ENCODE assay signal across 8 cellular contexts in the genomic region with DNA sequence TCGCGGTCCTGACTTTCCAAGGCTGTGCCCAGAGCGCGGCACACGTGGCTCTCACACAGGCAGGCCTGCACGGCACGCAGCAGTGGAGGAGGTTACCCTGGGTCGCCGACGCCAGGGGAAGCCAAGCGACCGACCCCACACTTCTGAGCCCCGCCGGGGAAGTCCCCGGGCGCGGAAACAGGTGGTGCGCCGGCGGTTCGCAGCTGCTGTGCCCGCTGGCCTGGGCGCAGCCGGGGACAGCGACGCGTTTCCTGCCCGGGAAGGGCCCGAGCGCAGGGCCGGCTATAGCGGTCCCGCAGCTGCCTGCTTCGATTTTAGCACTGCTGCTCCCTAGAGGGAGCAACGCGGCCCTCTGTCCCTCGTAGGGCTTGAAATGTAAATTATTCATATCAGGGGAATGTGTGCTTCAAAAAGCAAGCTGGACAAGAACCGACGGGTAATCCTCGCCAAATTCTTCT. TPM values are rescaled to one million over a fixed set of nuclear protein-coding genes. Genes with fewer than 3 reads are reported as not detected.
DNase-seq lines count a peak whose midpoint lies in the region; TF ChIP-seq lines count a peak whose summit lies in the region.
"Not testable (repeated sequence)": the region's sequence is repeated elsewhere in the genome, so short reads cannot be mapped to it uniquely, and the experiment has no call there.

No MANE protein-coding gene starts in this region.

- H4K20me1 ChIP-seq in Loucy (ENCODE audit: insufficient read depth, low read length, poor library complexity, severe bottlenecking); SU-DHL-6 (ENCODE audit: low read depth, low read length): not testable (repeated sequence)

- not testable (repeated sequence) for H3K9me3 Mint-ChIP-seq in activated naive CD4-positive, alpha-beta T cell treated with anti-CD3 and anti-CD28 coated beads, Interleukin-2, amount 50 U/mL, for 24 hours

- H3K4me1 Mint-ChIP-seq in activated naive CD4-positive, alpha-beta T cell treated with anti-CD3 and anti-CD28 coated beads, Interleukin-2, amount 50 U/mL, for 24 hours, result peaks cover 76% of the 10 kb centered on the region

- H3K27ac ChIP-seq in SU-DHL-6 (ENCODE audit: low read depth, low read length), result peak overlapping the region; percentile 99
- peak overlapping the region; percentile 36 to 74 for H3K27ac ChIP-seq in tibial artery

- intact Hi-C loops in cardiac septum (cut with DNase I); posterior cingulate gyrus (cut with DNase I); tibial artery (cut with DNase I; ENCODE audit: low total_unique reads): not testable (repeated sequence)

- not testable (repeated sequence) for H3K36me3 ChIP-seq in Loucy (ENCODE audit: insufficient read depth, low read length); SU-DHL-6 (ENCODE audit: low read length)
- peaks cover 0 to 13% (median 6%) of the 10 kb centered on the region in 3 donors for H3K36me3 ChIP-seq in tibial artery

- H3K4me1 ChIP-seq in Loucy (ENCODE audit: insufficient read depth, low read length, poor library complexity, severe bottlenecking) (peaks cover 68% of the 10 kb centered on the region), tibial artery (peaks cover 0 to 21% (median 6%) of the 10 kb centered on the region in 4 donors)

- not testable (repeated sequence) for H3K27me3 ChIP-seq in Loucy (ENCODE audit: insufficient read depth, low read length, poor library complexity, severe bottlenecking); SU-DHL-6 (ENCODE audit: low read length); tibial artery

- peak overlapping the region; percentile 72 for H3K27ac Mint-ChIP-seq in activated naive CD4-positive, alpha-beta T cell treated with anti-CD3 and anti-CD28 coated beads, Interleukin-2, amount 50 U/mL, for 24 hours

- H3F3A ChIP-seq in Loucy (ENCODE audit: low read depth) (peaks cover 21% of the 10 kb centered on the region; the same call in 1 of the 2 replicates), SU-DHL-6 (ENCODE audit: insufficient read depth) (peaks cover 86% of the 10 kb centered on the region)

- H3K4me2 ChIP-seq in Loucy (ENCODE audit: low read depth, low read length, poor library complexity, severe bottlenecking) (peak overlapping the region; percentile 86), SU-DHL-6 (ENCODE audit: low read depth, low read length, poor library complexity, severe bottlenecking) (peak overlapping the region; percentile 89)

- POLR2A ChIA-PET in HEK293T (lab: Yijun Ruan, JAX), result interaction anchor here (1.4 kb wide), 1 partner anchor 9 kb away, joined by 14 read pairs; no protein-coding TSS in a partner anchor

- CTCF ChIA-PET in HEK293T (lab: Yijun Ruan, JAX), result interaction anchor here (0.9 kb wide), 1 partner anchor 136 kb away, joined by 4 read pairs; no protein-coding TSS in a partner anchor

- not testable (repeated sequence) for H2AFZ ChIP-seq in Loucy (ENCODE audit: low read length); SU-DHL-6 (ENCODE audit: low read depth, low read length, severe bottlenecking)

- not testable (repeated sequence) for H3K9me2 ChIP-seq in Loucy (replicated peaks; ENCODE audit: low read depth, low read length); SU-DHL-6 (replicated peaks; ENCODE audit: insufficient read depth, low read length)

- peak overlapping the region; percentile 91 for H3K4me3 Mint-ChIP-seq in activated naive CD4-positive, alpha-beta T cell treated with anti-CD3 and anti-CD28 coated beads, Interleukin-2, amount 50 U/mL, for 24 hours

- H3K9me3 ChIP-seq in Loucy (ENCODE audit: insufficient read depth, low read depth, low read length); SU-DHL-6 (ENCODE audit: insufficient read depth, low read length); tibial artery: not testable (repeated sequence)

- H3K9ac ChIP-seq in Loucy (ENCODE audit: low read depth, low read length, poor library complexity, severe bottlenecking) (peak overlapping the region; percentile 59), SU-DHL-6 (ENCODE audit: low read length) (peak overlapping the region; percentile 67)

- H3K4me3 ChIP-seq in GM12864 (ENCODE audit: low read depth, low read length) (peak overlapping the region; percentile 10; the same call in 1 of the 2 replicates), Loucy (ENCODE audit: low read length, poor library complexity, severe bottlenecking) (peak overlapping the region; percentile 58), SU-DHL-6 (ENCODE audit: insufficient read depth, low read length, poor library complexity, severe bottlenecking) (peak overlapping the region; percentile 8), tibial artery (peak overlapping the region; percentile 47 to 48)

- not testable (repeated sequence) for H3K27me3 Mint-ChIP-seq in activated naive CD4-positive, alpha-beta T cell treated with anti-CD3 and anti-CD28 coated beads, Interleukin-2, amount 50 U/mL, for 24 hours

- not testable (repeated sequence) for H3K36me3 Mint-ChIP-seq in activated naive CD4-positive, alpha-beta T cell treated with anti-CD3 and anti-CD28 coated beads, Interleukin-2, amount 50 U/mL, for 24 hours

- H3K79me2 ChIP-seq in Loucy (ENCODE audit: insufficient read depth, low read length); SU-DHL-6 (ENCODE audit: insufficient read depth, low read length): not testable (repeated sequence)

- TF ChIP-seq CTCF in GM12864 (IDR thresholded peaks at IDR 0.05; ENCODE audit: low read depth, low read length, missing control alignments) (peak; percentile 14), Loucy (conservative IDR thresholded peaks at IDR 0.05; ENCODE audit: low read length) (peak; percentile 44), tibial artery (IDR thresholded peaks at IDR 0.05) (peak; percentile 14 to 23)
- not testable (repeated sequence) for TF ChIP-seq CTCF in SU-DHL-6 (IDR thresholded peaks at IDR 0.05; ENCODE audit: insufficient read depth, low read length, poor library complexity, severe bottlenecking)

- DNase-seq in GM12864 (ENCODE audit: low read depth), result peak; percentile 56
- DNase-seq in HEK293T (ENCODE audit: extremely low spot score), result peak; percentile 31
- DNase-seq in cardiac septum (ENCODE audit: low spot score), result peak; percentile 80
- DNase-seq in posterior cingulate gyrus, result peak in 9 of 10 donors; percentile 39 to 96 (median 54)
- peak; percentile 42 to 84 for DNase-seq in tibial artery

TF ChIP-seq in HEK293T, 16 proteins besides CTCF, POLR2A, EP300 and RAD21:
- peak; percentile 95 for TF ChIP-seq L3MBTL2 (conservative IDR thresholded peaks at IDR 0.05)

RNA-seq across cellular contexts. Expression of a gene that starts 46.6 kb away (rescaled TPM):
- total RNA-seq in cardiac septum, result 4.2 TPM

Comparison
In these comparisons a context has a peak if more than half of its experiments do, and no peak if none do; other contexts are left out.
1. Peak in every context shown above with its lines: DNase-seq, H3K4me3 ChIP-seq and H3K27ac ChIP-seq.
2. H3K4me3 ChIP-seq: peak in every context shown above with its lines; median percentile 58 in Loucy; 48 in tibial artery; 10 in GM12864; 8 in SU-DHL-6.